22 cellular contexts compared by ENCODE assay signal in genomic region chr2:102237176-102237575, GRCh38. TPM values are rescaled to one million over a fixed set of nuclear protein-coding genes. Genes with fewer than 3 reads are reported as not detected.
"Had no signal": no experiment of that assay in that cellular context is flagged by ENCODE, and none has a peak within 500 bp of the region (broad histone marks: within the 10 kb centered on the region; RNA-seq: fewer than 3 reads in every experiment).

No MANE protein-coding gene starts in this region.

- H3K4me3 Mint-ChIP-seq: naive thymus-derived CD4-positive, alpha-beta T cell; stimulated activated memory B cell treated with anti-CD40 and anti-IgM and Interleukin-4, amounts not matched to agents 10 μg/mL and 1 μg/mL and 100 μg/mL, for 72 hours; stimulated activated naive CD8-positive, alpha-beta T cell treated with anti-CD3 and anti-CD28 coated beads, Interleukin-15, Interleukin-2, amounts not matched to agents 100 ng/mL and 50 ng/mL, for 24 hours had no signal

- H3K9me3 Mint-ChIP-seq: stimulated activated memory B cell treated with anti-CD40 and anti-IgM and Interleukin-4, amounts not matched to agents 10 μg/mL and 1 μg/mL and 100 μg/mL, for 72 hours; stimulated activated naive CD8-positive, alpha-beta T cell treated with anti-CD3 and anti-CD28 coated beads, Interleukin-15, Interleukin-2, amounts not matched to agents 100 ng/mL and 50 ng/mL, for 24 hours had no signal

- ATAC-seq: heart right ventricle; left lung; naive thymus-derived CD4-positive, alpha-beta T cell; psoas muscle; right cardiac atrium; stimulated activated memory B cell treated with anti-CD40 and anti-IgM and Interleukin-4, amounts not matched to agents 10 μg/mL and 1 μg/mL and 100 μg/mL, for 72 hours had no signal

- FAIRE-seq: endothelial cell of umbilical vein, keratinocyte had no signal

- DNase-seq: dermis blood vessel endothelial cell; effector memory CD4-positive, alpha-beta T cell; esophagus squamous epithelium; foreskin melanocyte; glutamatergic neuron; heart right ventricle; hippocampal formation; mesendoderm; midbrain; naive thymus-derived CD4-positive, alpha-beta T cell; occipital lobe; ovary; psoas muscle; right cardiac atrium; spleen; stimulated activated CD4-positive, alpha-beta T cell treated with anti-CD3 and anti-CD28 coated beads, Interleukin-4, amount 100 ng/mL, for 4 hours; uterus had no signal

- H3K27ac Mint-ChIP-seq: stimulated activated naive CD8-positive, alpha-beta T cell treated with anti-CD3 and anti-CD28 coated beads, Interleukin-15, Interleukin-2, amounts not matched to agents 100 ng/mL and 50 ng/mL, for 24 hours had no signal

- H3K27me3 Mint-ChIP-seq: stimulated activated naive CD8-positive, alpha-beta T cell treated with anti-CD3 and anti-CD28 coated beads, Interleukin-15, Interleukin-2, amounts not matched to agents 100 ng/mL and 50 ng/mL, for 24 hours had no signal

- H3K36me3 Mint-ChIP-seq: naive thymus-derived CD4-positive, alpha-beta T cell; stimulated activated memory B cell treated with anti-CD40 and anti-IgM and Interleukin-4, amounts not matched to agents 10 μg/mL and 1 μg/mL and 100 μg/mL, for 72 hours had no signal

RNA-seq across cellular contexts. Expression of gene IL1RL2, which starts 50.4 kb away (rescaled TPM):
- total RNA-seq: endothelial cell of umbilical vein had no signal
